9 cellular contexts compared by ENCODE assay signal in the genomic region with DNA sequence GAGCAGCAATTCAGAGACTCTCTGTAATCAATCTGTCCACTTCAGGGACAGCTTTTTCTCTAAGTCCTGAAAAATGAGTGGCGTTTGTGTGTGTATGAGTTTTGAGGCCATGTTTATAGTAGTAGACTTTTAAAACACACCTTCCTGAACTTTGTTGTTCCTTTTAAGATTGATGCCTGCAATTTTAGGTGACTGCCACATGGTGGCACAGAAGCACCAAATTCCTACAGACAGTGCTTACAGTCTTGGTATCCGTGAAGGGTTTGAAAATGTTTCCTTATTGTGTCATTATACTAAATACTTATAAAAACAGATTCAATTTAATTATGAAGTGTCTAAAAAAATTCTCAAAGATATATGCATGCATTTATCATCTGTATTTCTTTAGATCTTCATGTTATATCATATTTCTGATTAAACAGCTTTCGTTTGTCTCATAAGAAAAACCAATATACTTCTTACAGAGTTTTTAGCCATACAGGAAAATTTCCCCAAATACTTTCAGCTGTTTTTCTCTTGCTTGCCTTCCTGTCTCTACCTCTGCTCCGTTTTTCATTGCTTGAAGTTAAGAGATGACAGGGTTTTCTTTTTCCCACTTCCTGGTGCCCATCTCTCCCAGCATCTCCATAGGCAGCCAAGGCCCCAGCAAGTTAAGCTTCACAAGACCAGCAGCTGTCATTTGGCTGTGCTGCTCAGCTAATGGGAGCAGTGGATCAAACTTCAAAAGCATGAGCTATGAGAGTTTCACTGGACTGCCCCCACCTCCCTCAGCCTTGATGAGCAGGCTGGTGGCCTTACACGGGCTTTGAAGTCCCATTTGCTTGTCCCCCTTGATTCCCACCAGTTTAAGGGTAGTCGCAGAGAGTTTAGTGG.
A peak's percentile ranks its signal among the peaks of the same experiment; 100 is the strongest.
DNase-seq lines count a peak whose midpoint lies in the region; ATAC-seq and TF ChIP-seq lines count a peak whose summit lies in the region.
"Had no signal": no experiment of that assay in that cellular context is flagged by ENCODE, and none has a peak within 500 bp of the region (broad histone marks: within the 10 kb centered on the region; RNA-seq: fewer than 3 reads in every experiment).

No MANE protein-coding gene starts in this region.

- no peak for ATAC-seq in activated CD8-positive, alpha-beta T cell treated with anti-CD3 and anti-CD28 coated beads for 36 hours
- ATAC-seq in left lobe of liver (peak; percentile 83), HG03135 (IDR thresholded peaks at IDR 0.05; ENCODE audit: unreplicated experiment) (no peak), HG03045 (IDR thresholded peaks at IDR 0.05; ENCODE audit: unreplicated experiment) (no peak), HG03175 (IDR thresholded peaks at IDR 0.05; ENCODE audit: unreplicated experiment) (no peak)

- peaks cover 2% of the 10 kb centered on the region for H3K36me3 Mint-ChIP-seq in activated CD8-positive, alpha-beta T cell treated with anti-CD3 and anti-CD28 coated beads for 36 hours (ENCODE audit: low read depth)

- peak; percentile 17 for DNase-seq in NCI-H2107 treated with DMSO at 0.1 percent for 48 hours (lab: John Stamatoyannopoulos, UW; ENCODE audit: unreplicated experiment)
- no peak for DNase-seq in NCI-H2107 (lab: John Stamatoyannopoulos, UW)
- peak; percentile 8 for DNase-seq in HL-60 (ENCODE audit: low read depth in 1 of 2, low spot score in 1 of 2)
- DNase-seq in activated CD8-positive, alpha-beta T cell treated with anti-CD3 and anti-CD28 coated beads for 36 hours, result no peak
- no peak for DNase-seq in left lobe of liver (ENCODE audit: low spot score)

- peak; percentile 51 for TF ChIP-seq CTCF in HL-60 (IDR thresholded peaks at IDR 0.05; ENCODE audit: insufficient read depth, low read length)
- peak; percentile 64 for TF ChIP-seq CTCF in activated CD8-positive, alpha-beta T cell treated with anti-CD3 and anti-CD28 coated beads for 36 hours (IDR thresholded peaks at IDR 0.05)

- CTCF ChIA-PET in activated CD8-positive, alpha-beta T cell treated with anti-CD3 and anti-CD28 coated beads for 36 hours (lab: Charles Lee), result interaction anchor here (0.6 to 3.9 kb wide), 4 partner anchors 9 to 1205 kb away, joined by 3 to 20 read pairs (median 8); no protein-coding TSS in a partner anchor

- H3K9me3 Mint-ChIP-seq in activated CD8-positive, alpha-beta T cell treated with anti-CD3 and anti-CD28 coated beads for 36 hours, result no peaks in the 10 kb centered on the region

- no peak overlapping the region for H3K4me3 ChIP-seq in HL-60 (replicated peaks; ENCODE audit: insufficient read depth, low read length)

- H3K27me3 ChIP-seq in HL-60 (ENCODE audit: insufficient read depth, poor library complexity, severe bottlenecking), result no peaks in the 10 kb centered on the region

- H3K4me3 Mint-ChIP-seq in activated CD8-positive, alpha-beta T cell treated with anti-CD3 and anti-CD28 coated beads for 36 hours, result no peak overlapping the region
- H3K4me3 Mint-ChIP-seq: B cell had no signal

- intact Hi-C loops in activated CD8-positive, alpha-beta T cell treated with anti-CD3 and anti-CD28 coated beads for 36 hours (cut with micrococcal nuclease), result no loop called here

- H3K27ac Mint-ChIP-seq in activated CD8-positive, alpha-beta T cell treated with anti-CD3 and anti-CD28 coated beads for 36 hours, result no peak overlapping the region
- H3K27ac Mint-ChIP-seq: B cell had no signal

- POLR2A ChIA-PET in activated CD8-positive, alpha-beta T cell treated with anti-CD3 and anti-CD28 coated beads for 36 hours (lab: Charles Lee), result no interaction called here

- no peak overlapping the region for H3K27ac ChIP-seq in HL-60 (replicated peaks)

- H3K4me1 Mint-ChIP-seq in activated CD8-positive, alpha-beta T cell treated with anti-CD3 and anti-CD28 coated beads for 36 hours (ENCODE audit: low read depth), result no peaks in the 10 kb centered on the region
- H3K4me1 Mint-ChIP-seq: B cell had no signal

- H3K27me3 Mint-ChIP-seq in activated CD8-positive, alpha-beta T cell treated with anti-CD3 and anti-CD28 coated beads for 36 hours, result no peaks in the 10 kb centered on the region

Comparison
In these comparisons a context has a peak if more than half of its experiments do, and no peak if none do; other contexts are left out.
1. DNase-seq: peak in NCI-H2107 treated with DMSO at 0.1 percent for 48 hours (single experiment) and HL-60 (2 of 2); none in NCI-H2107 (single experiment), activated CD8-positive, alpha-beta T cell treated with anti-CD3 and anti-CD28 coated beads for 36 hours (single experiment) and left lobe of liver (single experiment).